Comparison of ENCODE assay signal across 1 cellular context in genomic region chr1:159924791-159925712, GRCh38.
TF ChIP-seq lines count a peak whose summit lies in the region.

Gene TAGLN2 (minus strand): TSS chr1:159925507. CDS start chr1:159920509, 4,998 bp downstream.

TF ChIP-seq in HepG2, 621 proteins besides CTCF, POLR2A, EP300 and RAD21 (continued from another document and continues in another):
- TF ChIP-seq ZNF318 (CRISPR knock-in tag; IDR thresholded peaks at IDR 0.05) (no peak), ZMYM3 (CRISPR knock-in tag; IDR thresholded peaks at IDR 0.05) (no peak), U2AF1 (optimal IDR thresholded peaks at IDR 0.05; ENCODE audit: low read depth, low read length) (no peak), ZBTB44 (CRISPR knock-in tag; IDR thresholded peaks at IDR 0.05) (no peak), ZNF407 (CRISPR knock-in tag; IDR thresholded peaks at IDR 0.05; ENCODE audit: not compliant biosample characterization) (no peak), ZBTB38 (CRISPR knock-in tag; IDR thresholded peaks at IDR 0.05) (no peak), SP5 (CRISPR knock-in tag; IDR thresholded peaks at IDR 0.05; ENCODE audit: borderline replicate concordance, low read depth) (no peak), ZGPAT (CRISPR knock-in tag; IDR thresholded peaks at IDR 0.05) (no peak), GMEB1 (CRISPR knock-in tag; IDR thresholded peaks at IDR 0.05; ENCODE audit: borderline replicate concordance) (no peak), E2F1 (CRISPR knock-in tag; IDR thresholded peaks at IDR 0.05) (no peak), ELK4 (CRISPR knock-in tag; IDR thresholded peaks at IDR 0.05; ENCODE audit: borderline replicate concordance) (no peak), ZNF33B (CRISPR knock-in tag; IDR thresholded peaks at IDR 0.05) (no peak), ZC3H13 (CRISPR knock-in tag; IDR thresholded peaks at IDR 0.05) (no peak), MEIS2 (CRISPR knock-in tag; IDR thresholded peaks at IDR 0.05) (no peak), SAFB2 (CRISPR knock-in tag; IDR thresholded peaks at IDR 0.05; ENCODE audit: borderline replicate concordance, low read depth) (no peak), CBFB (CRISPR knock-in tag; IDR thresholded peaks at IDR 0.05) (no peak), ZNF780A (CRISPR knock-in tag; IDR thresholded peaks at IDR 0.05) (no peak), ZFP90 (CRISPR knock-in tag; IDR thresholded peaks at IDR 0.05; ENCODE audit: borderline replicate concordance) (no peak), SKIL (CRISPR knock-in tag; IDR thresholded peaks at IDR 0.05; ENCODE audit: borderline replicate concordance) (no peak; the same call in 1 of the 2 replicates), CENPX (CRISPR knock-in tag; IDR thresholded peaks at IDR 0.05) (no peak), ZBTB42 (CRISPR knock-in tag; IDR thresholded peaks at IDR 0.05) (no peak), ZNF296 (CRISPR knock-in tag; conservative IDR thresholded peaks at IDR 0.05) (no peak), ZNF781 (CRISPR knock-in tag; IDR thresholded peaks at IDR 0.05; ENCODE audit: borderline replicate concordance, not compliant biosample characterization) (no peak), RCOR2 (CRISPR knock-in tag; IDR thresholded peaks at IDR 0.05) (no peak)
